Comparison of ENCODE assay signal across 19 cellular contexts in the genomic region with DNA sequence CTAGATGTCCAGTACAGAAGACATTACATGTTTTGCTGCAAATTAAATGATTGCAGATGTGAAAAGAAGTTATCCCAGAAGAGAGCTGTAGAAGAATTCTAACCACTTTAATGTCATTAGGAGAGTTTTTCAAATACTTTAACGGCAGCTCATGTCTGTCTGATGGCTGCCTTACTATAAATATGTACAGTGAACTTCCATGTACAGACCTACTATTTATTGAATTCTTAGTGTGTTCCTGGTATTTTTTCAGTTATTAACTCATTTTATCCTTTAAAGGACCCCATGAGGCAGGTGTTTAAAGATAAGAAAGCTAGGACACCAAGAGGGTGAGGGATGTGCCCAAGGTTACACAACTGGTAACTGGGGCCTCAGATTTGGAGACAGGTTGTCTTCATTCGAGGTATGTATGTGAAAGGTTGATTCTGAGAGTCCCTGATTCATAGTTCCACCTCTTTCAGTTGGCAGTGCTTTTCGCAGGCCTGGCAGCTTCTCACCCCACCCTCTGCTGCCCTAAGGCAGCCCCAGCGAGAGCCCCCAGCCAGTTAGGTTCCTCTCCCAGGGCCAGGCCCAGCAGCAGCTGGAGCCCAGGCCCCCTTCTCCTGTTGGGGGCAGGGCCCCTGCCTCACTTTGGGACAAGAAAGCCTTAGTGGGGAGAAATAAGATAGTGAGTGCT.
DNase-seq lines count a peak whose midpoint lies in the region; ATAC-seq and TF ChIP-seq lines count a peak whose summit lies in the region.
"Had no signal": no experiment of that assay in that cellular context is flagged by ENCODE, and none has a peak within 500 bp of the region (broad histone marks: within the 10 kb centered on the region; RNA-seq: fewer than 3 reads in every experiment).

No MANE protein-coding gene starts in this region.

- peaks cover 74% of the 10 kb centered on the region for H3K36me3 Mint-ChIP-seq in stimulated activated naive CD8-positive, alpha-beta T cell treated with anti-CD3 and anti-CD28 coated beads, Interleukin-15, Interleukin-2, amounts not matched to agents 100 ng/mL and 50 ng/mL, for 24 hours (ENCODE audit: low read depth)
- H3K36me3 Mint-ChIP-seq in mesothelial cell of epicardium = peaks cover 55% of the 10 kb centered on the region
- peaks cover 29% of the 10 kb centered on the region for H3K36me3 Mint-ChIP-seq in natural killer cell treated with Interleukin-12 subunit alpha and Interleukin-12 subunit beta and Interleukin-15 and Interleukin-18, amount 100 ng/mL, for 72 hours
- H3K36me3 Mint-ChIP-seq in GM23338 (ENCODE audit: low read depth) = peaks cover 36% of the 10 kb centered on the region

- H3K27ac ChIP-seq in GM23338 (ENCODE audit: low read depth) = no peak overlapping the region
- H3K27ac ChIP-seq: body of pancreas, PC-9, WERI-Rb-1 had no signal

- H3K27ac Mint-ChIP-seq in stimulated activated naive CD8-positive, alpha-beta T cell treated with anti-CD3 and anti-CD28 coated beads, Interleukin-15, Interleukin-2, amounts not matched to agents 100 ng/mL and 50 ng/mL, for 24 hours = peak overlapping the region; percentile 45
- peak overlapping the region; percentile 87 for H3K27ac Mint-ChIP-seq in mesothelial cell of epicardium
- H3K27ac Mint-ChIP-seq in natural killer cell treated with Interleukin-12 subunit alpha and Interleukin-12 subunit beta and Interleukin-15 and Interleukin-18, amount 100 ng/mL, for 72 hours = no peak overlapping the region
- H3K27ac Mint-ChIP-seq in GM23338 = no peak overlapping the region

- H2AFZ ChIP-seq in GM23338 = no peak overlapping the region
- H2AFZ ChIP-seq: PC-9 had no signal

- no peak overlapping the region for H3K4me3 ChIP-seq in GM23338
- H3K4me3 ChIP-seq: body of pancreas, PC-9 had no signal

- H3K27me3 Mint-ChIP-seq in stimulated activated naive CD8-positive, alpha-beta T cell treated with anti-CD3 and anti-CD28 coated beads, Interleukin-15, Interleukin-2, amounts not matched to agents 100 ng/mL and 50 ng/mL, for 24 hours = no peaks in the 10 kb centered on the region
- H3K27me3 Mint-ChIP-seq in mesothelial cell of epicardium (ENCODE audit: low read depth) (no peaks in the 10 kb centered on the region), GM23338 (ENCODE audit: insufficient read depth, low read depth, poor library complexity) (peaks cover 2% of the 10 kb centered on the region)
- no peaks in the 10 kb centered on the region for H3K27me3 Mint-ChIP-seq in natural killer cell treated with Interleukin-12 subunit alpha and Interleukin-12 subunit beta and Interleukin-15 and Interleukin-18, amount 100 ng/mL, for 72 hours

- DNase-seq in stimulated activated naive CD8-positive, alpha-beta T cell treated with anti-CD3 and anti-CD28 coated beads, Interleukin-15, Interleukin-2, amounts not matched to agents 100 U/mL and 50 U/mL, for 24 hours = no peak
- no peak for DNase-seq in mesothelial cell of epicardium (ENCODE audit: low spot score in 2 of 2, unreplicated experiment in 2 of 2)
- no peak for DNase-seq in natural killer cell treated with Interleukin-12 subunit alpha and Interleukin-12 subunit beta and Interleukin-15 and Interleukin-18, amount 100 ng/mL, for 72 hours (ENCODE audit: low spot score)
- DNase-seq in NCI-H2029 (lab: John Stamatoyannopoulos, UW) = no peak
- no peak for DNase-seq in mucosa of gallbladder (ENCODE audit: low spot score)
- DNase-seq in GM23338 (ENCODE audit: low spot score) = no peak
- DNase-seq: ACHN; activated gamma-delta T cell; body of pancreas; Calu3; Kasumi-1; NCI-H146; NCI-H524; PC-9; posterior cingulate gyrus; stimulated activated CD4-positive, alpha-beta T cell treated with anti-CD3 and anti-CD28 coated beads, Interleukin-15, amount 100 ng/mL, for 24 hours; WERI-Rb-1 had no signal

- no peaks in the 10 kb centered on the region for H3K27me3 ChIP-seq in GM23338 (ENCODE audit: insufficient read depth)
- H3K27me3 ChIP-seq: body of pancreas had no signal

- no peaks in the 10 kb centered on the region for H3K4me1 ChIP-seq in GM23338 (ENCODE audit: insufficient read depth)

- no peaks in the 10 kb centered on the region for H3K36me3 ChIP-seq in GM23338 (ENCODE audit: insufficient read depth)

- peaks cover 46% of the 10 kb centered on the region for H3K79me2 ChIP-seq in GM23338 (replicated peaks; ENCODE audit: insufficient read depth)

- H3K4me2 ChIP-seq in GM23338 = no peak overlapping the region
- H3K4me2 ChIP-seq: PC-9 had no signal

- peaks cover 6% of the 10 kb centered on the region for H4K20me1 ChIP-seq in GM23338 (replicated peaks; ENCODE audit: insufficient read depth)

- no peaks in the 10 kb centered on the region for H3K9me2 ChIP-seq in GM23338 (ENCODE audit: insufficient read depth)

- ATAC-seq in stimulated activated naive CD8-positive, alpha-beta T cell treated with anti-CD3 and anti-CD28 coated beads, Interleukin-15, Interleukin-2, amounts not matched to agents 100 U/mL and 50 U/mL, for 24 hours = no peak
- peak; percentile 59 for ATAC-seq in esophagus mucosa
- no peak for ATAC-seq in natural killer cell treated with Interleukin-12 subunit alpha and Interleukin-12 subunit beta and Interleukin-15 and Interleukin-18, amount 100 ng/mL, for 72 hours
- ATAC-seq in GM23338 = no peak; the same call in 2 of the 3 replicates
- ATAC-seq: body of pancreas had no signal

- TF ChIP-seq CTCF in mesothelial cell of epicardium (IDR thresholded peaks at IDR 0.05; ENCODE audit: unreplicated experiment) (no peak), GM23338 (conservative IDR thresholded peaks at IDR 0.05; ENCODE audit: low read depth in 2 of 2) (no peak)

- H3K4me1 Mint-ChIP-seq in stimulated activated naive CD8-positive, alpha-beta T cell treated with anti-CD3 and anti-CD28 coated beads, Interleukin-15, Interleukin-2, amounts not matched to agents 100 ng/mL and 50 ng/mL, for 24 hours (ENCODE audit: low read depth) = peaks cover 6% of the 10 kb centered on the region
- H3K4me1 Mint-ChIP-seq in mesothelial cell of epicardium = peaks cover 39% of the 10 kb centered on the region
- peaks cover 23 to 33% of the 10 kb centered on the region in 2 donors for H3K4me1 Mint-ChIP-seq in natural killer cell treated with Interleukin-12 subunit alpha and Interleukin-12 subunit beta and Interleukin-15 and Interleukin-18, amount 100 ng/mL, for 72 hours (ENCODE audit: low read depth in 2 of 2)
- no peaks in the 10 kb centered on the region; the same call in 2 of the 3 replicates for H3K4me1 Mint-ChIP-seq in GM23338

- H3K4me3 Mint-ChIP-seq in stimulated activated naive CD8-positive, alpha-beta T cell treated with anti-CD3 and anti-CD28 coated beads, Interleukin-15, Interleukin-2, amounts not matched to agents 100 ng/mL and 50 ng/mL, for 24 hours = no peak overlapping the region
- H3K4me3 Mint-ChIP-seq in mesothelial cell of epicardium = no peak overlapping the region
- H3K4me3 Mint-ChIP-seq in natural killer cell treated with Interleukin-12 subunit alpha and Interleukin-12 subunit beta and Interleukin-15 and Interleukin-18, amount 100 ng/mL, for 72 hours = no peak overlapping the region
- H3K4me3 Mint-ChIP-seq in GM23338 = no peak overlapping the region

- no peaks in the 10 kb centered on the region for H3F3A ChIP-seq in GM23338 (replicated peaks; ENCODE audit: low read depth)

- H3K9me3 Mint-ChIP-seq in stimulated activated naive CD8-positive, alpha-beta T cell treated with anti-CD3 and anti-CD28 coated beads, Interleukin-15, Interleukin-2, amounts not matched to agents 100 ng/mL and 50 ng/mL, for 24 hours = peaks cover 5% of the 10 kb centered on the region
- H3K9me3 Mint-ChIP-seq in mesothelial cell of epicardium = peaks cover 8% of the 10 kb centered on the region
- H3K9me3 Mint-ChIP-seq in natural killer cell treated with Interleukin-12 subunit alpha and Interleukin-12 subunit beta and Interleukin-15 and Interleukin-18, amount 100 ng/mL, for 72 hours = no peaks in the 10 kb centered on the region
- H3K9me3 Mint-ChIP-seq in GM23338 = no peaks in the 10 kb centered on the region; the same call in 2 of the 3 replicates

TF ChIP-seq in GM23338, 12 proteins besides CTCF, POLR2A, EP300 and RAD21:
- no peak for TF ChIP-seq EZH2 (IDR thresholded peaks at IDR 0.05; ENCODE audit: low read depth, unreplicated experiment)

Comparison
In these comparisons a context has a peak if more than half of its experiments do, and no peak if none do; other contexts are left out.
1. H3K27ac Mint-ChIP-seq: peak in stimulated activated naive CD8-positive, alpha-beta T cell treated with anti-CD3 and anti-CD28 coated beads, Interleukin-15, Interleukin-2, amounts not matched to agents 100 ng/mL and 50 ng/mL, for 24 hours (single experiment) and mesothelial cell of epicardium (single experiment); none in natural killer cell treated with Interleukin-12 subunit alpha and Interleukin-12 subunit beta and Interleukin-15 and Interleukin-18, amount 100 ng/mL, for 72 hours (0 of 2) and GM23338 (single experiment).